In the genomic region with DNA sequence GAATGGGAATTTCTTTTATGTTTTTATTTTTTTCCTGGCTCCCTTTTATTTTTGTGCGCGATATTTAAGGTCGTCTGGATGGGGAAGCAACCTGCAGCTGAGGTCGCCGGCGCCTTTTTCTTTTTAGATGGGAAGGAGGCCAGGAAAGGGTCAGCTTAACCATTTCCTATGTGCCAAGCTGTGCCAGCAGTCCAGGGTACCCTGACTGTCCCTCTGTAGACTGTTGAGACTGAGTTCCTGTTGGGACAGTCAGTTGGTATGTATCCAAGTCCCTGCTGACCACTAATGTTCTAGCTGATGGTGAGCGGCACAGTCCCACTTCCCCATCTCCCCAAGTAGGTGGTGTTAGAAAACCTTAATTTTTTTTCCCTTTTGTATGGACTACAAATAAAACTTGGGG, we compare ENCODE assay signal across 25 cellular contexts. TPM values are rescaled to one million over a fixed set of nuclear protein-coding genes. Genes with fewer than 3 reads are reported as not detected.
DNase-seq lines count a peak whose midpoint lies in the region; ATAC-seq, FAIRE-seq and TF ChIP-seq lines count a peak whose summit lies in the region.
"Had no signal": no experiment of that assay in that cellular context is flagged by ENCODE, and none has a peak within 500 bp of the region (broad histone marks: within the 10 kb centered on the region; RNA-seq: fewer than 3 reads in every experiment).

No MANE protein-coding gene starts in this region.

- H3K27me3 Mint-ChIP-seq in activated naive CD4-positive, alpha-beta T cell treated with anti-CD3 and anti-CD28 coated beads for 36 hours (ENCODE audit: low read depth) = no peaks in the 10 kb centered on the region
- no peaks in the 10 kb centered on the region for H3K27me3 Mint-ChIP-seq in activated naive CD4-positive, alpha-beta T cell treated with anti-CD3 and anti-CD28 coated beads, Interleukin-2, amount 10 ng/mL, durations not matched to agents 7 days and 5 days
- H3K27me3 Mint-ChIP-seq: CD4-positive, alpha-beta memory T cell had no signal

- H3K27me3 ChIP-seq in gastroesophageal sphincter (no peaks in the 10 kb centered on the region), sigmoid colon (no peaks in the 10 kb centered on the region)
- H3K27me3 ChIP-seq: BLaER1 had no signal

- FAIRE-seq in H54 (lab: Jason Lieb, UNC) = no peak
- FAIRE-seq: GM19239 had no signal

- H3K27ac ChIP-seq in gastroesophageal sphincter (peak overlapping the region in 1 of 4 donors; percentile 98), sigmoid colon (peak overlapping the region in 3 of 4 donors; percentile 21 to 99 (median 98))
- H3K27ac ChIP-seq: BLaER1 had no signal

- TF ChIP-seq EP300 in gastroesophageal sphincter (IDR thresholded peaks at IDR 0.05) (no peak), sigmoid colon (IDR thresholded peaks at IDR 0.05) (no peak)

- H3K36me3 Mint-ChIP-seq in activated naive CD4-positive, alpha-beta T cell treated with anti-CD3 and anti-CD28 coated beads for 36 hours (ENCODE audit: low read depth) = peaks cover 74% of the 10 kb centered on the region
- peaks cover 80% of the 10 kb centered on the region for H3K36me3 Mint-ChIP-seq in activated naive CD4-positive, alpha-beta T cell treated with anti-CD3 and anti-CD28 coated beads, Interleukin-2, amount 10 ng/mL, durations not matched to agents 7 days and 5 days

- H3K9me3 ChIP-seq in gastroesophageal sphincter (no peaks in the 10 kb centered on the region), sigmoid colon (no peaks in the 10 kb centered on the region)
- H3K9me3 ChIP-seq: BLaER1 had no signal

- intact Hi-C loops in activated naive CD4-positive, alpha-beta T cell treated with anti-CD3 and anti-CD28 coated beads for 36 hours (cut with micrococcal nuclease) = no loop called here
- intact Hi-C loops in sigmoid colon (cut with DNase I) = no loop called here

- no peak for TF ChIP-seq CTCF in gastroesophageal sphincter (IDR thresholded peaks at IDR 0.05)
- TF ChIP-seq CTCF in sigmoid colon (IDR thresholded peaks at IDR 0.05) = no peak

- H3K36me3 ChIP-seq in gastroesophageal sphincter (peaks cover 0 to 71% of the 10 kb centered on the region in 2 donors), sigmoid colon (peaks cover 31 to 67% (median 40%) of the 10 kb centered on the region in 4 donors)

- 80 to 86% methylated on average over 2 to 3 of the region's 7 CpGs for whole genome bisulfite sequencing in gastroesophageal sphincter (ENCODE audit: low coverage in 1 of 2), 2 donors
- WGBS in sigmoid colon, 2 donors = 89 to 92% methylated on average over 7 of the region's 7 CpGs

- ATAC-seq in gastroesophageal sphincter = peak; percentile 34
- ATAC-seq: PC-3 had no signal

- peaks cover 52% of the 10 kb centered on the region for H3K4me1 Mint-ChIP-seq in activated naive CD4-positive, alpha-beta T cell treated with anti-CD3 and anti-CD28 coated beads for 36 hours (ENCODE audit: low read depth)
- H3K4me1 Mint-ChIP-seq in activated naive CD4-positive, alpha-beta T cell treated with anti-CD3 and anti-CD28 coated beads, Interleukin-2, amount 10 ng/mL, durations not matched to agents 7 days and 5 days = peaks cover 35% of the 10 kb centered on the region

- H3K4me3 ChIP-seq in gastroesophageal sphincter (no peak overlapping the region), sigmoid colon (no peak overlapping the region)
- H3K4me3 ChIP-seq: BLaER1 had no signal

- DNase-seq in activated naive CD4-positive, alpha-beta T cell treated with anti-CD3 and anti-CD28 coated beads for 36 hours = no peak
- no peak for DNase-seq in activated naive CD4-positive, alpha-beta T cell treated with anti-CD3 and anti-CD28 coated beads, Interleukin-2, amount 10 ng/mL, durations not matched to agents 7 days and 5 days
- DNase-seq in MV-4-11 (lab: John Stamatoyannopoulos, UW) (peak; percentile 45), sigmoid colon (no peak), NCI-H2081 (lab: John Stamatoyannopoulos, UW) (no peak), H54 (ENCODE audit: insufficient read length, low spot score) (no peak)
- no peak for DNase-seq in stimulated activated CD4-positive, alpha-beta T cell treated with anti-CD3 and anti-CD28 coated beads, Interleukin-4, amount 100 ng/mL, for 4 hours
- DNase-seq: CD4-positive, alpha-beta memory T cell; DMS153; GDM1; GOT3; Kasumi-1; MM.1S; NCI-H1092 treated with DMSO at 0.1 percent for 48 hours; NCI-H1694; NCI-H2107; NCI-H2227 treated with DMSO at 0.1 percent for 48 hours; NCI-H524; NCI-H82; PC-3; RPMI8226 had no signal

- CTCF ChIA-PET in activated naive CD4-positive, alpha-beta T cell treated with anti-CD3 and anti-CD28 coated beads for 36 hours (lab: Charles Lee) = interaction anchor here (1.1 kb wide), 1 partner anchor 11 kb away, joined by 3 read pairs; a partner anchor contains a TSS
- CTCF ChIA-PET in activated naive CD4-positive, alpha-beta T cell treated with anti-CD3 and anti-CD28 coated beads, Interleukin-2, amount 10 ng/mL, durations not matched to agents 7 days and 5 days (lab: Charles Lee) = interaction anchor here (1.7 kb wide), 1 partner anchor 11 kb away, joined by 6 read pairs; a partner anchor contains a TSS

- peak overlapping the region; percentile 18 for H3K27ac Mint-ChIP-seq in activated naive CD4-positive, alpha-beta T cell treated with anti-CD3 and anti-CD28 coated beads for 36 hours
- H3K27ac Mint-ChIP-seq in activated naive CD4-positive, alpha-beta T cell treated with anti-CD3 and anti-CD28 coated beads, Interleukin-2, amount 10 ng/mL, durations not matched to agents 7 days and 5 days = no peak overlapping the region

- H3K4me3 Mint-ChIP-seq in activated naive CD4-positive, alpha-beta T cell treated with anti-CD3 and anti-CD28 coated beads for 36 hours = no peak overlapping the region
- no peak overlapping the region for H3K4me3 Mint-ChIP-seq in activated naive CD4-positive, alpha-beta T cell treated with anti-CD3 and anti-CD28 coated beads, Interleukin-2, amount 10 ng/mL, durations not matched to agents 7 days and 5 days

- no peak for TF ChIP-seq POLR2A in gastroesophageal sphincter (IDR thresholded peaks at IDR 0.05)
- no peak for TF ChIP-seq POLR2A in sigmoid colon (IDR thresholded peaks at IDR 0.05)
- no peak for TF ChIP-seq POLR2A in H54 (IDR thresholded peaks at IDR 0.05; ENCODE audit: low read depth, low read length)

- H3K9me3 Mint-ChIP-seq in activated naive CD4-positive, alpha-beta T cell treated with anti-CD3 and anti-CD28 coated beads for 36 hours = no peaks in the 10 kb centered on the region
- H3K9me3 Mint-ChIP-seq in activated naive CD4-positive, alpha-beta T cell treated with anti-CD3 and anti-CD28 coated beads, Interleukin-2, amount 10 ng/mL, durations not matched to agents 7 days and 5 days = no peaks in the 10 kb centered on the region

- H3K4me1 ChIP-seq in gastroesophageal sphincter (peaks cover 6 to 77% (median 25%) of the 10 kb centered on the region in 3 donors), sigmoid colon (peaks cover 0 to 71% (median 51%) of the 10 kb centered on the region in 4 donors)

RNA-seq across cellular contexts. Expression of a gene that starts 10.5 kb away (rescaled TPM):
- 100 to 1,000 TPM; 160 to 173 TPM for total RNA-seq in activated naive CD4-positive, alpha-beta T cell treated with anti-CD3 and anti-CD28 coated beads for 36 hours
- total RNA-seq in gastroesophageal sphincter (10 to 100 TPM; 25.6 to 66.6 (median 42.5) TPM), sigmoid colon (10 to 100 TPM; 23.7 to 51.8 (median 42.9) TPM)
- 10 to 100 TPM; 10.8 to 54.0 (median 15.7) TPM for polyA plus RNA-seq in sigmoid colon

RNA-seq across cellular contexts. Expression of a gene that starts 11.6 kb away (rescaled TPM):
- 10 to 100 TPM; 85.9 to 98.1 TPM for total RNA-seq in activated naive CD4-positive, alpha-beta T cell treated with anti-CD3 and anti-CD28 coated beads for 36 hours
- 100 to 1,000 TPM in 3 of 4 donors, 10 to 100 TPM in 1; 98.2 to 114 (median 102) TPM for total RNA-seq in gastroesophageal sphincter
- total RNA-seq in sigmoid colon = 100 to 1,000 TPM in 1 of 4 donors, 10 to 100 TPM in 3; 76.5 to 101 (median 86.2) TPM
- 100 to 1,000 TPM in 1 of 3 donors, 10 to 100 TPM in 2; 75.4 to 103 (median 98.8) TPM for polyA plus RNA-seq in sigmoid colon

RNA-seq across cellular contexts. Expression of a gene that starts 33.9 kb away (rescaled TPM):
- 10 to 100 TPM; 22.6 to 22.8 TPM for total RNA-seq in activated naive CD4-positive, alpha-beta T cell treated with anti-CD3 and anti-CD28 coated beads for 36 hours
- total RNA-seq in gastroesophageal sphincter (10 to 100 TPM; 28.1 to 41.7 (median 33.9) TPM), sigmoid colon (10 to 100 TPM; 26.0 to 43.1 (median 40.5) TPM)
- polyA plus RNA-seq in sigmoid colon = 10 to 100 TPM; 33.0 to 48.8 (median 44.6) TPM

RNA-seq across cellular contexts. Expression of a gene that starts 34.1 kb away (rescaled TPM):
- under 1 TPM; 0.07 to 0.12 TPM for total RNA-seq in activated naive CD4-positive, alpha-beta T cell treated with anti-CD3 and anti-CD28 coated beads for 36 hours
- total RNA-seq in gastroesophageal sphincter = 1 to 10 TPM in 3 of 4 donors, under 1 TPM in 1; 0.27 to 1.2 (median 1.1) TPM
- total RNA-seq in sigmoid colon = under 1 TPM in 3 of 4 donors, not detected in 1; 0.14 to 0.71 (median 0.16) TPM
- under 1 TPM in 1 of 3 donors, not detected in 2; 0.28 TPM for polyA plus RNA-seq in sigmoid colon
- total RNA-seq: CD4-positive, alpha-beta memory T cell; Daoy had no signal

RNA-seq across cellular contexts. Expression of a gene that starts 50.8 kb away (rescaled TPM):
- total RNA-seq in activated naive CD4-positive, alpha-beta T cell treated with anti-CD3 and anti-CD28 coated beads for 36 hours = 10 to 100 TPM; 10.9 to 11.7 TPM
- total RNA-seq in gastroesophageal sphincter (10 to 100 TPM; 10.7 to 28.2 (median 12.3) TPM), sigmoid colon (10 to 100 TPM; 14.0 to 30.7 (median 16.6) TPM)
- polyA plus RNA-seq in sigmoid colon = 10 to 100 TPM in 2 of 3 donors, 1 to 10 TPM in 1; 6.6 to 12.8 (median 10.4) TPM
